ENCODE assay signal across 21 cellular contexts in the genomic region with DNA sequence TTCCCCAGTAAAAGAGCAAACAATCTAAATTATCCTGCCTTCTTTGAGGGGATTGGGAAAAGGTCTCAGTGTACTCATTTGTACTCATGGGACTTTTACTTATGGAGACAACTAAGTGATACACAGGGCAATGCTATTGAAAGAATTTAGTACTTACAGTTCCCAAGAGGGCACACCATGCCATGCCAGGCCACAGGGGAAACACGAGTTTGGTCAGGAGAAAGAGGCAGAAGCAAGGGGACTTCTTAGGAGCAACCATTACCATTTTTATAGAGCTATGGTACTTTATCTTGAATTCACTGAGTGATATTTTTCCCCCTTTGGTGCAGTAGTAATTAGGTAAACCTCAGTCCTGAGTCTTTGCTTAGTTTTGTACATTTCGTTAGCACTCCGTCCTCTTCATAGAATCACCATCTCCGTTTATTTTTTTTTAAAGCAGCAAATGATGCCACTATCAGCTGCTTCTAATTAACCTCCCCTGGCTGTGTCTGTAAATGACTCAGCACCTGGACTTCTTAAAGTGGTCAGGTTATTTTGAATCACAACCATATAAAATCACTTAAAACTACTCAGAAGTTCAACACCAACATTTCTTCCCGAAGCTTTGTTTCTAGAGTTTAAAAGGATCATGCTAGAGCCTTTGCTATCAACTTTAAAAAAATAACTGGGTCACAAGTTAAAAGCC. TPM values are rescaled to one million over a fixed set of nuclear protein-coding genes. Genes with fewer than 3 reads are reported as not detected.
A peak's percentile ranks its signal among the peaks of the same experiment; 100 is the strongest.
DNase-seq lines count a peak whose midpoint lies in the region; ATAC-seq lines count a peak whose summit lies in the region.
"Had no signal": no experiment of that assay in that cellular context is flagged by ENCODE, and none has a peak within 500 bp of the region (broad histone marks: within the 10 kb centered on the region; RNA-seq: fewer than 3 reads in every experiment).

No MANE protein-coding gene starts in this region.

- H3K4me3 ChIP-seq in MG63, result no peak overlapping the region
- H3K4me3 ChIP-seq: BLaER1 treated with 17β-estradiol and CSF1 and Interleukin-3, amounts not matched to agents 10 nM and 100 nM; left lung had no signal

- DNase-seq in Daoy (ENCODE audit: low read depth), result peak; percentile 35
- DNase-seq in M059J (ENCODE audit: low read depth), result peak; percentile 63
- peak; percentile 77 for DNase-seq in fibroblast of gingiva (ENCODE audit: low read depth)
- DNase-seq in renal cortical epithelial cell (ENCODE audit: low read depth), result peak; percentile 52
- DNase-seq in DMS53 (lab: John Stamatoyannopoulos, UW), result no peak
- no peak for DNase-seq in SKM-1 treated with dmso at 0.1 percent for 144 hours (lab: John Stamatoyannopoulos, UW; ENCODE audit: unreplicated experiment)
- DNase-seq in MG63, result no peak
- DNase-seq: activated CD8-positive, alpha-beta memory T cell treated with anti-CD3 and anti-CD28 coated beads, Interleukin-2, amount 50 U/mL, for 4 hours; activated gamma-delta T cell treated with Interleukin-2 at 50 U/mL for 16 hours; DMS79 treated with DMSO at 0.1 percent for 48 hours; H9; left lung; naive B cell; NCI-H1105; NCI-H2171; NK-92 treated with Interleukin-12 subunit alpha and Interleukin-12 subunit beta, amount 100 ng/mL, for 24 hours; substantia nigra had no signal

- H3K36me3 ChIP-seq in MG63, result no peaks in the 10 kb centered on the region
- H3K36me3 ChIP-seq: left lung had no signal

- ATAC-seq in GM18873 (IDR thresholded peaks at IDR 0.05; ENCODE audit: low FRiP score, unreplicated experiment), result no peak
- ATAC-seq: esophagus mucosa, left lung, Right ventricle myocardium inferior had no signal

- no peaks in the 10 kb centered on the region for H3K9me3 ChIP-seq in MG63
- H3K9me3 ChIP-seq: BLaER1 treated with 17β-estradiol and CSF1 and Interleukin-3, amounts not matched to agents 10 nM and 100 nM; left lung had no signal

- H3K27me3 ChIP-seq in MG63, result no peaks in the 10 kb centered on the region
- H3K27me3 ChIP-seq: BLaER1 treated with 17β-estradiol and CSF1 and Interleukin-3, amounts not matched to agents 10 nM and 100 nM; left lung had no signal

RNA-seq across cellular contexts. Expression of a gene that starts 5.9 kb away (rescaled TPM):
- 32.1 and 43.1 TPM in 2 replicates for total RNA-seq in Daoy (2014; rRNA removed; shearing (Covaris generic))
- total RNA-seq in M059J (2014; rRNA removed; shearing (Covaris generic)), result 119 and 127 TPM in 2 replicates
- 53.6 and 96.6 TPM in 2 replicates for total RNA-seq in renal cortical epithelial cell
- 42.6 and 46.2 TPM in 2 replicates for total RNA-seq in MG63 (2014; rRNA removed; shearing (Covaris generic); ENCODE audit: low replicate concordance)

RNA-seq across cellular contexts. Expression of a gene that starts 52.2 kb away (rescaled TPM):
- 135 and 146 TPM in 2 replicates for total RNA-seq in Daoy (2014; rRNA removed; shearing (Covaris generic))
- 91.3 and 96.3 TPM in 2 replicates for total RNA-seq in M059J (2014; rRNA removed; shearing (Covaris generic))
- 66.0 and 73.1 TPM in 2 replicates for total RNA-seq in renal cortical epithelial cell
- 77.9 and 187 TPM in 2 replicates for total RNA-seq in MG63 (2014; rRNA removed; shearing (Covaris generic); ENCODE audit: low replicate concordance)

RNA-seq across cellular contexts. Expression of a gene that starts 52.3 kb away (rescaled TPM):
- 43.3 and 66.3 TPM in 2 replicates for total RNA-seq in Daoy (2014; rRNA removed; shearing (Covaris generic))
- total RNA-seq in M059J (2014; rRNA removed; shearing (Covaris generic)), result 14.7 and 22.3 TPM in 2 replicates
- total RNA-seq in renal cortical epithelial cell, result 9.0 and 13.0 TPM in 2 replicates
- total RNA-seq in MG63 (2014; rRNA removed; shearing (Covaris generic); ENCODE audit: low replicate concordance), result 19.2 and 37.6 TPM in 2 replicates

Comparison
In these comparisons a context has a peak if more than half of its experiments do, and no peak if none do; other contexts are left out.
1. DNase-seq: peak in Daoy (single experiment), M059J (single experiment), fibroblast of gingiva (single experiment) and renal cortical epithelial cell (single experiment); none in DMS53 (single experiment), SKM-1 treated with dmso at 0.1 percent for 144 hours (single experiment) and MG63 (single experiment).